ENCODE assay signal across 1 cellular context in genomic region chr7:8206950-8207349, GRCh38.
TF ChIP-seq lines count a peak whose summit lies in the region.

No MANE protein-coding gene starts in this region.

TF ChIP-seq in H1, 55 proteins besides CTCF, POLR2A, EP300 and RAD21:
- TF ChIP-seq POU5F1 (IDR thresholded peaks at IDR 0.05; ENCODE audit: low read depth, low read length) (0 out of 2 replicates have a peak, but pooled peaks have one; percentile 33), NANOG (IDR thresholded peaks at IDR 0.05; ENCODE audit: insufficient read depth, low read depth, low read length, poor library complexity, severe bottlenecking) (no peak)
